8 cellular contexts compared by ENCODE assay signal in genomic region chr2:31980674-31981356, GRCh38. TPM values are rescaled to one million over a fixed set of nuclear protein-coding genes. Genes with fewer than 3 reads are reported as not detected.
A peak's percentile ranks its signal among the peaks of the same experiment; 100 is the strongest.
DNase-seq lines count a peak whose midpoint lies in the region; TF ChIP-seq lines count a peak whose summit lies in the region.

No MANE protein-coding gene starts in this region.

- H3K27ac Mint-ChIP-seq in activated naive CD4-positive, alpha-beta T cell treated with anti-CD3 and anti-CD28 coated beads, Interleukin-2, amount 10 ng/mL, durations not matched to agents 7 days and 5 days: peak overlapping the region; percentile 24
- peak overlapping the region; percentile 69 for H3K27ac Mint-ChIP-seq in nephron progenitor cell

- no peak overlapping the region for H3K27ac ChIP-seq in HEK293 (ENCODE audit: extremely low read depth, low read depth, low read length)

- CTCF ChIA-PET in activated naive CD4-positive, alpha-beta T cell treated with anti-CD3 and anti-CD28 coated beads, Interleukin-2, amount 10 ng/mL, durations not matched to agents 7 days and 5 days (lab: Charles Lee): no interaction called here
- CTCF ChIA-PET in HEK293 (lab: Yijun Ruan, JAX): no interaction called here

- POLR2A ChIA-PET in HEK293 (lab: Yijun Ruan, JAX): interaction anchor here (0.7 kb wide), 1 partner anchor 35 kb away, joined by 3 read pairs; no protein-coding TSS in a partner anchor

- H3K27me3 ChIP-seq in MG63: no peaks in the 10 kb centered on the region

- no peaks in the 10 kb centered on the region for H3K27me3 Mint-ChIP-seq in activated naive CD4-positive, alpha-beta T cell treated with anti-CD3 and anti-CD28 coated beads, Interleukin-2, amount 10 ng/mL, durations not matched to agents 7 days and 5 days
- H3K27me3 Mint-ChIP-seq in nephron progenitor cell (ENCODE audit: low read depth, poor library complexity): no peaks in the 10 kb centered on the region

- H3K9me3 ChIP-seq in HEK293 (ENCODE audit: control insufficient read depth, insufficient read depth, low read depth, low read length) (no peaks in the 10 kb centered on the region), MG63 (no peaks in the 10 kb centered on the region)

- no peak for DNase-seq in activated naive CD4-positive, alpha-beta T cell treated with anti-CD3 and anti-CD28 coated beads, Interleukin-2, amount 10 ng/mL, durations not matched to agents 7 days and 5 days
- no peak for DNase-seq in activated naive CD4-positive, alpha-beta T cell treated with anti-CD3 and anti-CD28 coated beads, Interleukin-2, amount 50 U/mL, for 16 hours
- DNase-seq in MG63 (peak; percentile 17), cerebellar cortex (ENCODE audit: low spot score) (peak; percentile 26), nephron progenitor cell (no peak), NCI-H2196 (lab: John Stamatoyannopoulos, UW; ENCODE audit: unreplicated experiment) (no peak)
- DNase-seq in stimulated activated CD4-positive, alpha-beta T cell treated with anti-CD3 and anti-CD28 coated beads, Interleukin-2, amount 100 ng/mL, for 48 hours: no peak

- TF ChIP-seq CTCF in HEK293 (tag by site-specific recombination; IDR thresholded peaks at IDR 0.05): no peak
- TF ChIP-seq CTCF in nephron progenitor cell (IDR thresholded peaks at IDR 0.05): no peak

- peaks cover 2% of the 10 kb centered on the region for H3K9me3 Mint-ChIP-seq in activated naive CD4-positive, alpha-beta T cell treated with anti-CD3 and anti-CD28 coated beads, Interleukin-2, amount 10 ng/mL, durations not matched to agents 7 days and 5 days
- H3K9me3 Mint-ChIP-seq in nephron progenitor cell: peaks cover 16% of the 10 kb centered on the region

- H3K4me1 ChIP-seq in HEK293 (ENCODE audit: control insufficient read depth, insufficient read depth, low read length): peaks cover 4% of the 10 kb centered on the region; the same call in 1 of the 2 replicates

- H3K36me3 ChIP-seq in HEK293 (ENCODE audit: control insufficient read depth in 2 of 2, insufficient read depth in 1 of 2, low read length in 2 of 2) (no peaks in the 10 kb centered on the region; a peak in 1 of 3 replicates), MG63 (no peaks in the 10 kb centered on the region)

- H3K4me1 Mint-ChIP-seq in activated naive CD4-positive, alpha-beta T cell treated with anti-CD3 and anti-CD28 coated beads, Interleukin-2, amount 10 ng/mL, durations not matched to agents 7 days and 5 days: peaks cover 17% of the 10 kb centered on the region
- H3K4me1 Mint-ChIP-seq in nephron progenitor cell: peaks cover 12% of the 10 kb centered on the region

- H3K36me3 Mint-ChIP-seq in activated naive CD4-positive, alpha-beta T cell treated with anti-CD3 and anti-CD28 coated beads, Interleukin-2, amount 10 ng/mL, durations not matched to agents 7 days and 5 days: peaks cover 9% of the 10 kb centered on the region
- peaks cover 29% of the 10 kb centered on the region for H3K36me3 Mint-ChIP-seq in nephron progenitor cell (ENCODE audit: low read depth)

- H3K4me3 ChIP-seq in HEK293 (ENCODE audit: low read depth, low read length) (no peak overlapping the region), MG63 (no peak overlapping the region)

- no peak overlapping the region for H3K4me3 Mint-ChIP-seq in activated naive CD4-positive, alpha-beta T cell treated with anti-CD3 and anti-CD28 coated beads, Interleukin-2, amount 10 ng/mL, durations not matched to agents 7 days and 5 days
- no peak overlapping the region for H3K4me3 Mint-ChIP-seq in nephron progenitor cell

TF ChIP-seq in HEK293, 187 proteins besides CTCF, POLR2A, EP300 and RAD21:
- TF ChIP-seq MYNN (tag by site-specific recombination; IDR thresholded peaks at IDR 0.05; ENCODE audit: borderline replicate concordance): no peak
- peak; percentile 71; the same call in 1 of the 2 replicates for TF ChIP-seq ZFP69B (tag by site-specific recombination; IDR thresholded peaks at IDR 0.05)
- peak; percentile 74 for TF ChIP-seq ZNF692 (tag by site-specific recombination; IDR thresholded peaks at IDR 0.05)

RNA-seq across cellular contexts. Expression of gene MEMO1, which starts 30.0 kb away (rescaled TPM):
- total RNA-seq in MG63 (2014; rRNA removed; shearing (Covaris generic); ENCODE audit: low replicate concordance): 82.3 and 85.8 TPM in 2 replicates

RNA-seq across cellular contexts. Expression of gene DPY30, which starts 58.8 kb away (rescaled TPM):
- total RNA-seq in MG63 (2014; rRNA removed; shearing (Covaris generic); ENCODE audit: low replicate concordance): 145 and 202 TPM in 2 replicates

Comparison
In these comparisons a context has a peak if more than half of its experiments do, and no peak if none do; other contexts are left out.
1. DNase-seq: peak in MG63 (single experiment) and cerebellar cortex (single experiment); none in activated naive CD4-positive, alpha-beta T cell treated with anti-CD3 and anti-CD28 coated beads, Interleukin-2, amount 10 ng/mL, durations not matched to agents 7 days and 5 days (single experiment), activated naive CD4-positive, alpha-beta T cell treated with anti-CD3 and anti-CD28 coated beads, Interleukin-2, amount 50 U/mL, for 16 hours (single experiment), nephron progenitor cell (single experiment), NCI-H2196 (single experiment) and stimulated activated CD4-positive, alpha-beta T cell treated with anti-CD3 and anti-CD28 coated beads, Interleukin-2, amount 100 ng/mL, for 48 hours (0 of 2).